1 cellular context compared by ENCODE assay signal in the genomic region with DNA sequence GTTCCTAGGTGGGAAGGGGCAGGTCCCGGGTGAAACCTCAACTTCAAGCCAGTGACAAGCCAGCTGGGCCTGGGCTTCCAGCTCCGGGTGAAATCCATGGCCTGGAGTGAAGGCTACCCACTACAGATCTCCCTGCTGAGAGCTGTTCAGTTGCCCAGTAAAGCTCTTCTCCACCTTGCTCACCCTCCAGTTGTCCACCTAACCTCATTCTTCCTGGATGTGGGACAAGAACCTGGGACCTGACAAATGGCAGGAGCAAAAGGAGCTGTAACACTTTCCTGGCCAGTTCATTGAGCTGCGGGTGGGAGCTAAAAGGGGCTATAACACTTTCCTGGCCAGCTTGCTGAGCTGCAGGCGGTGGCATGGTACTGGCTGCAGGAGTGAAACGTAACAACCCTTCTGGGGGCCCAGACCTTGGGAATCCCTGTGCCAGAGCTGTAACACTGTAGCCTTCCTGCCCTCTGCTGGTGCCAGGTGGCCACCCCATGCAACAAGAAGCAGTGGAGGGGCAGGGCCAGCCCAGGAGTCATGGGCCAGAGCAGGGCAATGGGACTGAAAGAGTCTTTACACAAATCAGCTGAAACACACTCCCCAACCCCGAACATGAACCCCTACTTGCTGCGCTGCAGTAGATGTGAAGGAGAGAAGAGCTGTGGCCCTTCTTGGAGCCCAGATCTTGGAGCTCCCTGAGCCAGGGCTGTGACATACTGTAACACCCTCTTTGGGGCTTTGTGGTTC.
TF ChIP-seq lines count a peak whose summit lies in the region.

No MANE protein-coding gene starts in this region.

TF ChIP-seq in K562, 482 proteins besides CTCF, POLR2A, EP300 and RAD21 (continued from another document):
- no peak for TF ChIP-seq ZFP1 (CRISPR knock-in tag; IDR thresholded peaks at IDR 0.05)
- TF ChIP-seq, protein P1, sequence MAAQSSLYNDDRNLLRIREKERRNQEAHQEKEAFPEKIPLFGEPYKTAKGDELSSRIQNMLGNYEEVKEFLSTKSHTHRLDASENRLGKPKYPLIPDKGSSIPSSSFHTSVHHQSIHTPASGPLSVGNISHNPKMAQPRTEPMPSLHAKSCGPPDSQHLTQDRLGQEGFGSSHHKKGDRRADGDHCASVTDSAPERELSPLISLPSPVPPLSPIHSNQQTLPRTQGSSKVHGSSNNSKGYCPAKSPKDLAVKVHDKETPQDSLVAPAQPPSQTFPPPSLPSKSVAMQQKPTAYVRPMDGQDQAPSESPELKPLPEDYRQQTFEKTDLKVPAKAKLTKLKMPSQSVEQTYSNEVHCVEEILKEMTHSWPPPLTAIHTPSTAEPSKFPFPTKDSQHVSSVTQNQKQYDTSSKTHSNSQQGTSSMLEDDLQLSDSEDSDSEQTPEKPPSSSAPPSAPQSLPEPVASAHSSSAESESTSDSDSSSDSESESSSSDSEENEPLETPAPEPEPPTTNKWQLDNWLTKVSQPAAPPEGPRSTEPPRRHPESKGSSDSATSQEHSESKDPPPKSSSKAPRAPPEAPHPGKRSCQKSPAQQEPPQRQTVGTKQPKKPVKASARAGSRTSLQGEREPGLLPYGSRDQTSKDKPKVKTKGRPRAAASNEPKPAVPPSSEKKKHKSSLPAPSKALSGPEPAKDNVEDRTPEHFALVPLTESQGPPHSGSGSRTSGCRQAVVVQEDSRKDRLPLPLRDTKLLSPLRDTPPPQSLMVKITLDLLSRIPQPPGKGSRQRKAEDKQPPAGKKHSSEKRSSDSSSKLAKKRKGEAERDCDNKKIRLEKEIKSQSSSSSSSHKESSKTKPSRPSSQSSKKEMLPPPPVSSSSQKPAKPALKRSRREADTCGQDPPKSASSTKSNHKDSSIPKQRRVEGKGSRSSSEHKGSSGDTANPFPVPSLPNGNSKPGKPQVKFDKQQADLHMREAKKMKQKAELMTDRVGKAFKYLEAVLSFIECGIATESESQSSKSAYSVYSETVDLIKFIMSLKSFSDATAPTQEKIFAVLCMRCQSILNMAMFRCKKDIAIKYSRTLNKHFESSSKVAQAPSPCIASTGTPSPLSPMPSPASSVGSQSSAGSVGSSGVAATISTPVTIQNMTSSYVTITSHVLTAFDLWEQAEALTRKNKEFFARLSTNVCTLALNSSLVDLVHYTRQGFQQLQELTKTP (IDR thresholded peaks at IDR 0.05; ENCODE audit: low read depth in 1 of 2, partially characterized antibody in 2 of 2) = no peak
- TF ChIP-seq U2AF2 (optimal IDR thresholded peaks at IDR 0.05; ENCODE audit: low read depth, low read length) = no peak
- TF ChIP-seq SAFB2 (IDR thresholded peaks at IDR 0.05; ENCODE audit: borderline replicate concordance, low read depth, low read length, severe bottlenecking) = no peak
- TF ChIP-seq ZNF740 (CRISPR knock-in tag; IDR thresholded peaks at IDR 0.05) = peak; percentile 49
- no peak for TF ChIP-seq ZNF740 (tag; IDR thresholded peaks at IDR 0.05)
- no peak for TF ChIP-seq HNRNPL (IDR thresholded peaks at IDR 0.05; ENCODE audit: low read depth, low read length)
- no peak for TF ChIP-seq MEF2D (tag; conservative IDR thresholded peaks at IDR 0.05; ENCODE audit: low read depth)
- no peak for TF ChIP-seq SRF (CRISPR knock-in tag; IDR thresholded peaks at IDR 0.05)
- TF ChIP-seq CBX3 (IDR thresholded peaks at IDR 0.05; ENCODE audit: borderline replicate concordance in 1 of 2, low read length in 2 of 2) = peak in 1 of 2 experiments; percentile 26; a peak in 1 of 3 replicates
